Comparison of ENCODE assay signal across 19 cellular contexts in the genomic region with DNA sequence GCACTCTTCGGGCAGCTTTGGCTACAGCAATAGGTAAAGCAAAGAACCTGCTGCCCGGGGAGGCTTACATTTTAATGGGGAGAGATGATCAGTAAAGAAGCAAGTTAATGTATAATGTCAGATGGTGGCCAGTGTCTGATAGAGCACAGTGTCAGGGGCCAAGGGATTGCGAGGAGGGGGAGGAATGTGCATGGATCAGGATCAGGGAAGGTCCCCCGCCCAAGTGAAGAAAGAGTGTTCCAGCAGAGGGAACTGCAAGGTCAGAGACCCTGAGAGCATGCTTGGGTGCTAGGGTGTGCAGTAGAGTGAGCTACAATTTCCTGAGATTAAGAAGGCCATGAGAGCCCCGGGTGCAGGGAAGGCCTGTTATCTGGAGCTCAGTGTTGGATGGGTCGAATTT. TPM values are rescaled to one million over a fixed set of nuclear protein-coding genes. Genes with fewer than 3 reads are reported as not detected.
A peak's percentile ranks its signal among the peaks of the same experiment; 100 is the strongest.
DNase-seq lines count a peak whose midpoint lies in the region; ATAC-seq and TF ChIP-seq lines count a peak whose summit lies in the region.
"Had no signal": no experiment of that assay in that cellular context is flagged by ENCODE, and none has a peak within 500 bp of the region (broad histone marks: within the 10 kb centered on the region; RNA-seq: fewer than 3 reads in every experiment).

No MANE protein-coding gene starts in this region.

- H3K9ac ChIP-seq in BLaER1 (no peak overlapping the region; the same call in 1 of the 2 replicates), smooth muscle cell (ENCODE audit: low read depth) (no peak overlapping the region)

- no peaks in the 10 kb centered on the region for H3K36me3 ChIP-seq in BLaER1
- peaks cover 4% of the 10 kb centered on the region for H3K36me3 ChIP-seq in smooth muscle cell (ENCODE audit: low read depth)
- H3K36me3 ChIP-seq in CD8-positive, alpha-beta T cell (ENCODE audit: insufficient read depth, low read length) = no peaks in the 10 kb centered on the region
- H3K36me3 ChIP-seq in H7 (replicated peaks; ENCODE audit: control insufficient read depth, insufficient read depth, low read length) = no peaks in the 10 kb centered on the region

- no peak for DNase-seq in HFFc6
- DNase-seq in left kidney (ENCODE audit: low read depth, low spot score) = peak; percentile 68
- no peak for DNase-seq in smooth muscle cell (lab: John Stamatoyannopoulos, UW; ENCODE audit: unreplicated experiment)
- DNase-seq in head of caudate nucleus = no peak
- no peak for DNase-seq in CD8-positive, alpha-beta T cell
- DNase-seq in AML-193 (lab: John Stamatoyannopoulos, UW) = no peak
- no peak for DNase-seq in H7
- DNase-seq: DND-41, IMR-90, NCI-H1048, NCI-H1436 treated with DMSO at 0.1 percent for 48 hours, NCI-H2029, NCI-H526, PC-3, RPMI8226 had no signal

- H3K4me1 Mint-ChIP-seq in HFFc6 (ENCODE audit: low read depth) = peaks cover 62% of the 10 kb centered on the region
- no peaks in the 10 kb centered on the region for H3K4me1 Mint-ChIP-seq in CD8-positive, alpha-beta T cell (ENCODE audit: low read depth)
- H3K4me1 Mint-ChIP-seq: CD14-positive monocyte had no signal

- H3K4me2 ChIP-seq in BLaER1 (peak overlapping the region; percentile 83), smooth muscle cell (peak overlapping the region; percentile 46)

- peaks cover 29% of the 10 kb centered on the region for H3K36me3 Mint-ChIP-seq in HFFc6 (ENCODE audit: low read depth)
- H3K36me3 Mint-ChIP-seq in CD8-positive, alpha-beta T cell = no peaks in the 10 kb centered on the region
- H3K36me3 Mint-ChIP-seq: CD14-positive monocyte had no signal

- no peaks in the 10 kb centered on the region for H3K9me3 Mint-ChIP-seq in HFFc6
- H3K9me3 Mint-ChIP-seq in CD8-positive, alpha-beta T cell = no peaks in the 10 kb centered on the region

- H3K9me3 ChIP-seq in BLaER1 (no peaks in the 10 kb centered on the region), smooth muscle cell (replicated peaks; ENCODE audit: low read depth) (no peaks in the 10 kb centered on the region)
- no peaks in the 10 kb centered on the region for H3K9me3 ChIP-seq in CD8-positive, alpha-beta T cell (ENCODE audit: low read length)

- H3K4me1 ChIP-seq in BLaER1 = peaks cover 96% of the 10 kb centered on the region
- peaks cover 8% of the 10 kb centered on the region for H3K4me1 ChIP-seq in smooth muscle cell (ENCODE audit: low read depth)
- no peaks in the 10 kb centered on the region for H3K4me1 ChIP-seq in CD8-positive, alpha-beta T cell (ENCODE audit: insufficient read depth, low read length)

- peaks cover 90% of the 10 kb centered on the region for H3F3A ChIP-seq in smooth muscle cell (ENCODE audit: low read depth)

- H3K4me3 Mint-ChIP-seq in HFFc6 = no peak overlapping the region; the same call in 1 of the 2 replicates
- no peak overlapping the region for H3K4me3 Mint-ChIP-seq in CD8-positive, alpha-beta T cell
- H3K4me3 Mint-ChIP-seq: CD14-positive monocyte had no signal

- CTCF ChIA-PET in CD8-positive, alpha-beta T cell (lab: Charles Lee) = interaction anchor here (1.5 kb wide), 1 partner anchor 9 kb away, joined by 5 read pairs; no protein-coding TSS in a partner anchor

- H3K27me3 Mint-ChIP-seq in HFFc6 (ENCODE audit: insufficient read depth) = peaks cover 30% of the 10 kb centered on the region
- H3K27me3 Mint-ChIP-seq in CD8-positive, alpha-beta T cell (ENCODE audit: low read depth) = peaks cover 9% of the 10 kb centered on the region

- WGBS in smooth muscle cell (ENCODE audit: low lambda C conversion rate) = 80% methylated on average over 6 of the region's 6 CpGs

- intact Hi-C loops in head of caudate nucleus (cut with DNase I) = no loop called here
- intact Hi-C loops in CD8-positive, alpha-beta T cell (cut with DNase I, micrococcal nuclease) = no loop called here

- H3K27me3 ChIP-seq in BLaER1 (no peaks in the 10 kb centered on the region), smooth muscle cell (ENCODE audit: low read depth) (no peaks in the 10 kb centered on the region), H7 (ENCODE audit: control insufficient read depth, insufficient read depth, low read length) (no peaks in the 10 kb centered on the region)
- no peaks in the 10 kb centered on the region for H3K27me3 ChIP-seq in CD8-positive, alpha-beta T cell (ENCODE audit: insufficient read depth, low read length)

- TF ChIP-seq CTCF in HFFc6 (IDR thresholded peaks at IDR 0.05) = no peak
- TF ChIP-seq CTCF in smooth muscle cell (IDR thresholded peaks at IDR 0.05; ENCODE audit: borderline replicate concordance, insufficient read depth, poor library complexity, severe bottlenecking) = no peak
- no peak for TF ChIP-seq CTCF in CD8-positive, alpha-beta T cell (IDR thresholded peaks at IDR 0.05)

- H2AFZ ChIP-seq in smooth muscle cell (ENCODE audit: low read depth) = no peak overlapping the region

- peaks cover 99% of the 10 kb centered on the region for H3K79me2 ChIP-seq in smooth muscle cell (ENCODE audit: low read depth)

- H3K27ac ChIP-seq in BLaER1 = peak overlapping the region; percentile 33; the same call in 1 of the 2 replicates
- H3K27ac ChIP-seq in smooth muscle cell (ENCODE audit: low read depth) = peak overlapping the region; percentile 84
- H3K27ac ChIP-seq in CD8-positive, alpha-beta T cell (ENCODE audit: low read depth, low read length) = no peak overlapping the region
- H3K27ac ChIP-seq: HL-60 had no signal

- H3K4me3 ChIP-seq in BLaER1 = no peak overlapping the region
- no peak overlapping the region for H3K4me3 ChIP-seq in smooth muscle cell
- H3K4me3 ChIP-seq in CD8-positive, alpha-beta T cell (ENCODE audit: low read depth, low read length) = no peak overlapping the region
- no peak overlapping the region for H3K4me3 ChIP-seq in H7 (ENCODE audit: insufficient read depth, low read depth, low read length)

- POLR2A ChIA-PET in CD8-positive, alpha-beta T cell (lab: Charles Lee) = no interaction called here

- H4K20me1 ChIP-seq in BLaER1 (no peaks in the 10 kb centered on the region), smooth muscle cell (ENCODE audit: low read depth) (peaks cover 100% of the 10 kb centered on the region)

- ATAC-seq in CD8-positive, alpha-beta T cell = no peak
- ATAC-seq: PC-3 had no signal

- H3K27ac Mint-ChIP-seq in HFFc6 = peak overlapping the region; percentile 15; the same call in 1 of the 2 replicates
- H3K27ac Mint-ChIP-seq in CD8-positive, alpha-beta T cell = no peak overlapping the region
- H3K27ac Mint-ChIP-seq: CD14-positive monocyte had no signal

RNA-seq across cellular contexts. Expression of gene TIMP3, which starts 39.7 kb away (rescaled TPM):
- 100 to 1,000 TPM; 303 to 525 (median 354) TPM for total RNA-seq in HFFc6 (2021; fragmentation: NEBNext Ultra II Directional; extraction: Animal tissue kit (Norgen Biotek cat#: 25700))
- total RNA-seq in smooth muscle cell = 3,114 and 3,210 TPM in 2 replicates
- 3,050 and 3,942 TPM in 2 replicates for polyA plus RNA-seq in smooth muscle cell
- not detected for total RNA-seq in CD8-positive, alpha-beta T cell
- 5.0 and 6.7 TPM in 2 replicates for total RNA-seq in H7 (2014; rRNA removed; shearing (Covaris generic))
- total RNA-seq: G401, PC-3 had no signal
- polyA plus RNA-seq: CD14-positive monocyte had no signal

Comparison
In these comparisons a context has a peak if more than half of its experiments do, and no peak if none do; other contexts are left out.
1. RNA of gene TIMP3, which starts 39.7 kb away (total RNA-seq): 3,114 to 3,210 TPM in smooth muscle cell and 303 to 525 TPM in HFFc6; 5.0 to 6.7 TPM in H7 and not detected in CD8-positive, alpha-beta T cell; every median in the first group is over 10 times any median in the second.